9 cellular contexts compared by ENCODE assay signal in genomic region chr10:110151871-110152270, GRCh38.
"Had no signal": no experiment of that assay in that cellular context is flagged by ENCODE, and none has a peak within 500 bp of the region (broad histone marks: within the 10 kb centered on the region; RNA-seq: fewer than 3 reads in every experiment).

No MANE protein-coding gene starts in this region.

- ATAC-seq: activated T-cell treated with anti-CD3 and anti-CD28 coated beads, Interleukin-2, amount 50 U/mL, for 4 hours; gastrocnemius medialis had no signal

- H3K27ac Mint-ChIP-seq: activated CD4-positive, alpha-beta memory T cell treated with anti-CD3 and anti-CD28 coated beads, Interleukin-2, amount 10 ng/mL, durations not matched to agents 7 days and 5 days; immature natural killer cell had no signal

- DNase-seq: activated CD4-positive, alpha-beta memory T cell treated with anti-CD3 and anti-CD28 coated beads, Interleukin-2, amount 10 ng/mL, durations not matched to agents 7 days and 5 days; activated effector memory CD4-positive, alpha-beta T cell treated with Interleukin-2 at 50 U/mL for 16 hours; activated naive CD4-positive, alpha-beta T cell treated with anti-CD3 and anti-CD28 coated beads, Interleukin-2, amount 50 U/mL, for 16 hours; activated T-cell treated with anti-CD3 and anti-CD28 coated beads, Interleukin-2, amount 50 U/mL, for 4 hours; effector CD4-positive, alpha-beta T cell; gastrocnemius medialis; heart left ventricle; immature natural killer cell; stimulated activated CD4-positive, alpha-beta T cell treated with anti-CD3 and anti-CD28 coated beads, Interleukin-2, amount 100 ng/mL, for 24 hours had no signal

- H3K9me3 Mint-ChIP-seq: activated CD4-positive, alpha-beta memory T cell treated with anti-CD3 and anti-CD28 coated beads, Interleukin-2, amount 10 ng/mL, durations not matched to agents 7 days and 5 days; activated T-cell treated with anti-CD3 and anti-CD28 coated beads, Interleukin-2, amount 50 U/mL, for 4 hours had no signal

- H3K4me3 Mint-ChIP-seq: activated CD4-positive, alpha-beta memory T cell treated with anti-CD3 and anti-CD28 coated beads, Interleukin-2, amount 10 ng/mL, durations not matched to agents 7 days and 5 days; activated T-cell treated with anti-CD3 and anti-CD28 coated beads, Interleukin-2, amount 50 U/mL, for 4 hours; immature natural killer cell had no signal

- H3K36me3 Mint-ChIP-seq: immature natural killer cell had no signal
